33 cellular contexts compared by ENCODE assay signal in the genomic region with DNA sequence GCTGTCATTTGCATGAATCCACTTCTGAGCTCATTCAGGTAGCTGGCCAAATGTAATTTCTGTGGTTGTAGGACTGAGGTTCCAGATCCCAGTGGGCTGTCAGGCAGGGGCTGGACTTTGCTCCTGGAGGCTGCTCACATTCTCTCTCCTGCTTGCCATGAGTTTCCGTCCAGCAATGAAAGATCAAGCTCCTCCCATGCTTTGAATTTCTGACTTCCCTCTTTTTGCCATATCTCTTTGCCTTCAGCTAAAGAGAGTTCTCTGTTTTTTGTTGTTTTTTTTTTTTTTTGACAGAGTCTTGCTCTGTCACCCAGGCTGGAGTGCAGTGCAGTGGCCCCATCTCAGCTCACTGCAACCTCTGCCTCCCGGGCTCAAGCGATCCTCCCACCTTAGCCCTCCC.
"Had no signal": no experiment of that assay in that cellular context is flagged by ENCODE, and none has a peak within 500 bp of the region (broad histone marks: within the 10 kb centered on the region; RNA-seq: fewer than 3 reads in every experiment).

No MANE protein-coding gene starts in this region.

- H3K9ac ChIP-seq: KMS-11 had no signal

- H3K4me3 ChIP-seq: ascending aorta, cardiac muscle cell, colonic mucosa, SJCRH30, SK-N-MC had no signal

- DNase-seq: activated B cell treated with CpG ODN at 0.5 μM for 24 hours; activated CD4-positive, alpha-beta T cell treated with anti-CD3 and anti-CD28 coated beads for 1 hour; activated CD4-positive, alpha-beta T cell treated with anti-CD3 and anti-CD28 coated beads for 48 hours; activated CD4-positive, alpha-beta T cell treated with anti-CD3 and anti-CD28 coated beads, Interleukin-2, amount 50 U/mL, for 4 hours; activated CD8-positive, alpha-beta T cell treated with anti-CD3 and anti-CD28 coated beads for 36 hours; activated effector memory CD4-positive, alpha-beta T cell treated with anti-CD3 and anti-CD28 coated beads, Interleukin-2, amount 50 U/mL, for 16 hours; activated naive CD4-positive, alpha-beta T cell treated with Interleukin-2 at 50 U/mL for 16 hours; activated naive CD8-positive, alpha-beta T cell treated with anti-CD3 and anti-CD28 coated beads, Interleukin-2, amount 10 ng/mL, durations not matched to agents 7 days and 5 days; activated T-cell treated with anti-CD3 and anti-CD28 coated beads, Interleukin-2, amount 50 U/mL, for 1 hour; activated T-cell treated with anti-CD3 and anti-CD28 coated beads, Interleukin-2, amount 50 U/mL, for 72 hours; amygdala; colonic mucosa; MM.1S; NCI-H1092; NCI-H146; NCI-H187; NCI-H2029 treated with DMSO at 0.1 percent for 48 hours; NCI-H2107; NCI-H2171; NCI-H510A; NCI-H526; NCI-H748 treated with DMSO at 0.1 percent for 48 hours; SHP77; SJCRH30; SW 1271; T-helper 1 cell; T-helper 2 cell; T-helper 9 cell had no signal

- H3K9me3 ChIP-seq: colonic mucosa, SJCRH30 had no signal

- H3K4me2 ChIP-seq: KMS-11 had no signal

- H3K4me1 ChIP-seq: ascending aorta, colonic mucosa, SJCRH30 had no signal

- H3K27ac ChIP-seq: ascending aorta, cardiac muscle cell, colonic mucosa, KMS-11, SJCRH30, SK-N-MC, VCaP had no signal

- H3K27me3 ChIP-seq: ascending aorta, cardiac muscle cell, colonic mucosa, SJCRH30 had no signal

- H3K36me3 ChIP-seq: ascending aorta, cardiac muscle cell, colonic mucosa, SJCRH30 had no signal
